ENCODE assay signal across 8 cellular contexts in genomic region chr1:193211539-193211938, GRCh38. TPM values are rescaled to one million over a fixed set of nuclear protein-coding genes. Genes with fewer than 3 reads are reported as not detected.
DNase-seq lines count a peak whose midpoint lies in the region; ATAC-seq, FAIRE-seq and TF ChIP-seq lines count a peak whose summit lies in the region.

No MANE protein-coding gene starts in this region.

- H2BK15ac ChIP-seq in mesendoderm (replicated peaks; ENCODE audit: low read depth) = no peak overlapping the region

- ATAC-seq in GM18511 (IDR thresholded peaks at IDR 0.05; ENCODE audit: unreplicated experiment) (peak; percentile 83), HG02642 (IDR thresholded peaks at IDR 0.05; ENCODE audit: poor library complexity, unreplicated experiment) (peak; percentile 73), PC-3 (peak; percentile 99)

- H4K20me1 ChIP-seq in PC-3 (ENCODE audit: low read length) = no peaks in the 10 kb centered on the region

- TF ChIP-seq CTCF in PC-3 (conservative IDR thresholded peaks at IDR 0.05; ENCODE audit: low read depth, low read length) = no peak

- H3K9me2 ChIP-seq in PC-3 (replicated peaks; ENCODE audit: low read length) = no peaks in the 10 kb centered on the region

- H3K56ac ChIP-seq in mesendoderm (ENCODE audit: low read length) = no peak overlapping the region

- peak overlapping the region; percentile 90 for H3K27ac ChIP-seq in PC-3 (ENCODE audit: low read length)
- H3K27ac ChIP-seq in mesendoderm (ENCODE audit: low read depth, low read length) = no peak overlapping the region

- no CpG with 5 or more reads among the region's 1 CpG for WGBS in mesendoderm (ENCODE audit: extremely low coverage, insufficient coverage, low lambda C conversion rate)

- no peak overlapping the region for H4K5ac ChIP-seq in mesendoderm (ENCODE audit: low read length)

- H3K4ac ChIP-seq in mesendoderm (ENCODE audit: low read depth, low read length) = no peak overlapping the region

- peak; percentile 87 for DNase-seq in PC-3
- DNase-seq in mesendoderm = peak; percentile 16
- DNase-seq in frontal cortex (ENCODE audit: low spot score in 2 of 2) = no peak
- DNase-seq in SIG-M5 (lab: John Stamatoyannopoulos, UW) = no peak
- DNase-seq in NCI-H1092 (lab: John Stamatoyannopoulos, UW) = no peak
- DNase-seq in NCI-H524 treated with DMSO at 0.1 percent for 48 hours (lab: John Stamatoyannopoulos, UW) = no peak

- no peak for FAIRE-seq in frontal cortex (lab: Jason Lieb, UNC)

- no peaks in the 10 kb centered on the region for H3K79me1 ChIP-seq in mesendoderm (ENCODE audit: low read length)

- H3K79me2 ChIP-seq in PC-3 (ENCODE audit: low read length) = no peaks in the 10 kb centered on the region
- H3K79me2 ChIP-seq in mesendoderm (ENCODE audit: control insufficient read depth, insufficient read depth, low read length) = no peaks in the 10 kb centered on the region

- no peak overlapping the region for H2BK120ac ChIP-seq in mesendoderm (ENCODE audit: low read depth, low read length)

- CTCF ChIA-PET in PC-3 (lab: Charles Lee) = no interaction called here

- H3K23ac ChIP-seq in mesendoderm (ENCODE audit: low read length) = no peak overlapping the region

- H3K18ac ChIP-seq in mesendoderm (ENCODE audit: low read length) = no peak overlapping the region

- H2AK5ac ChIP-seq in mesendoderm (ENCODE audit: low read length) = no peak overlapping the region

- POLR2A ChIA-PET in PC-3 (lab: Charles Lee; ENCODE audit: unreplicated experiment) = no interaction called here

- H3K9ac ChIP-seq in PC-3 (ENCODE audit: low read length) = peak overlapping the region; percentile 70
- H3K9ac ChIP-seq in mesendoderm (ENCODE audit: low read length) = no peak overlapping the region

- no TSS peak for BruUV-seq in PC-3 (replicated peaks; lab: Mats Ljungman, UMichigan)

- H3K4me2 ChIP-seq in PC-3 (ENCODE audit: low read length) (peak overlapping the region; percentile 66), mesendoderm (ENCODE audit: low read length) (no peak overlapping the region)

- no peak overlapping the region for H2BK5ac ChIP-seq in mesendoderm (ENCODE audit: low read length)

- peaks cover 6% of the 10 kb centered on the region for H3F3A ChIP-seq in PC-3 (ENCODE audit: low read length, unreplicated experiment)

- H3K36me3 ChIP-seq in PC-3 (ENCODE audit: low read depth, low read length) (peaks cover 26% of the 10 kb centered on the region), mesendoderm (ENCODE audit: control insufficient read depth, insufficient read depth, low read length) (no peaks in the 10 kb centered on the region)

- intact Hi-C loops in PC-3 (cut with micrococcal nuclease) = no loop called here

- no peak overlapping the region for H4K8ac ChIP-seq in mesendoderm (ENCODE audit: low read depth, low read length)

- no peak overlapping the region for H2AFZ ChIP-seq in PC-3 (ENCODE audit: low read length)

- no peaks in the 10 kb centered on the region for H3K27me3 ChIP-seq in PC-3 (ENCODE audit: low read length)
- no peaks in the 10 kb centered on the region for H3K27me3 ChIP-seq in mesendoderm (ENCODE audit: insufficient read depth, low read length, poor library complexity)

- peaks cover 20% of the 10 kb centered on the region for H3K4me1 ChIP-seq in PC-3 (ENCODE audit: insufficient read depth, low read length)
- H3K4me1 ChIP-seq in mesendoderm (ENCODE audit: control insufficient read depth, low read depth, low read length) = no peaks in the 10 kb centered on the region

- peak overlapping the region; percentile 13; the same call in 1 of the 2 replicates for H3K4me3 ChIP-seq in PC-3 (ENCODE audit: low read length)
- no peak overlapping the region for H3K4me3 ChIP-seq in mesendoderm (ENCODE audit: low read length)

- H3K9me3 ChIP-seq in PC-3 (ENCODE audit: low read length) = no peaks in the 10 kb centered on the region

RNA-seq across cellular contexts. Expression of gene B3GALT2, which starts 25.1 kb away (rescaled TPM):
- total RNA-seq in PC-3 (2014; rRNA removed) (not detected in 2 replicates), frontal cortex (148 TPM)
- polyA plus RNA-seq in mesendoderm (2013, experiment 1 of 2) = not detected
- not detected for polyA plus RNA-seq in mesendoderm (2013, experiment 2 of 2)

Comparison
In these comparisons a context has a peak if more than half of its experiments do, and no peak if none do; other contexts are left out.
1. DNase-seq: peak in PC-3 (single experiment) and mesendoderm (single experiment); none in frontal cortex (0 of 2), SIG-M5 (single experiment), NCI-H1092 (single experiment) and NCI-H524 treated with DMSO at 0.1 percent for 48 hours (single experiment).
2. RNA of gene B3GALT2, which starts 25.1 kb away (total RNA-seq): 148 TPM in frontal cortex (single experiment); not detected in PC-3; every median in the first group is over 100 times any median in the second.
3. Peak in every context shown above with its lines, with median percentiles within 50 percentile points of each other: ATAC-seq.